ENCODE assay signal across 13 cellular contexts in genomic region chr16:80968386-80969113, GRCh38. TPM values are rescaled to one million over a fixed set of nuclear protein-coding genes. Genes with fewer than 3 reads are reported as not detected.
DNase-seq lines count a peak whose midpoint lies in the region; ATAC-seq, FAIRE-seq and TF ChIP-seq lines count a peak whose summit lies in the region.
"Had no signal": no experiment of that assay in that cellular context is flagged by ENCODE, and none has a peak within 500 bp of the region (broad histone marks: within the 10 kb centered on the region; RNA-seq: fewer than 3 reads in every experiment).

No MANE protein-coding gene starts in this region.

- H3K9me3 ChIP-seq in HepG2 (ENCODE audit: low read length) (no peaks in the 10 kb centered on the region), right cardiac atrium (ENCODE audit: control insufficient read depth, low read length) (no peaks in the 10 kb centered on the region)

- CTCF ChIA-PET in HepG2 (lab: Yijun Ruan, JAX; ENCODE audit: low intra/inter-chr PET ratio, low total read pairs): interaction anchor here (1.4 kb wide), 1 partner anchor 67 kb away, joined by 6 read pairs; the partner anchor contains the start of gene ATMIN
- CTCF ChIA-PET in activated CD4-positive, alpha-beta memory T cell treated with anti-CD3 and anti-CD28 coated beads, Interleukin-2, amount 10 ng/mL, durations not matched to agents 7 days and 5 days (lab: Charles Lee): no interaction called here

- no peak overlapping the region for H2AFZ ChIP-seq in HepG2 (ENCODE audit: low read length)

- peaks cover 12% of the 10 kb centered on the region; the same call in 1 of the 2 replicates for H3K4me1 ChIP-seq in HepG2 (ENCODE audit: insufficient read depth, low read length)
- no peaks in the 10 kb centered on the region for H3K4me1 ChIP-seq in right cardiac atrium (ENCODE audit: control insufficient read depth, insufficient read depth, low read length)

- 0 out of 2 replicates have a peak, but pooled peaks have one; percentile 24 for TF ChIP-seq CTCF in HepG2 (CRISPR knock-in tag; IDR thresholded peaks at IDR 0.05)

- H3K4me1 Mint-ChIP-seq in central memory CD8-positive, alpha-beta T cell: peaks cover 10% of the 10 kb centered on the region
- no peaks in the 10 kb centered on the region for H3K4me1 Mint-ChIP-seq in activated CD4-positive, alpha-beta memory T cell treated with anti-CD3 and anti-CD28 coated beads, Interleukin-2, amount 10 ng/mL, durations not matched to agents 7 days and 5 days
- H3K4me1 Mint-ChIP-seq: mesothelial cell of epicardium had no signal

- H3K36me3 ChIP-seq in HepG2 (replicated peaks in 1 of 2; ENCODE audit: control insufficient read depth in 1 of 2, insufficient read depth in 2 of 2, low read length in 2 of 2): peaks cover 1 to 4% of the 10 kb centered on the region in 2 experiments; a peak in 1 of 5 replicates

- H3K27ac ChIP-seq in HepG2 (ENCODE audit: extremely low read length, insufficient read depth, low read length) (no peak overlapping the region), right cardiac atrium (ENCODE audit: low read length) (no peak overlapping the region)

- TF ChIP-seq POLR2A in HepG2 (IDR thresholded peaks at IDR 0.05; ENCODE audit: insufficient read depth in 1 of 2, low read depth in 2 of 2, low read length in 2 of 2): no peak

- intact Hi-C loops in HepG2 (cut with micrococcal nuclease; ENCODE audit: unreplicated experiment): no loop called here
- intact Hi-C loops in right cardiac atrium (cut with DNase I): no loop called here

- H3K27me3 ChIP-seq in HepG2 (ENCODE audit: control insufficient read depth in 1 of 2, insufficient read depth in 2 of 2, low read length in 2 of 2) (no peaks in the 10 kb centered on the region), right cardiac atrium (ENCODE audit: control insufficient read depth, insufficient read depth) (no peaks in the 10 kb centered on the region)

- H3K9ac ChIP-seq in HepG2 (ENCODE audit: insufficient read depth, low read depth, low read length): no peak overlapping the region

- TF ChIP-seq EP300 in HepG2 (IDR thresholded peaks at IDR 0.05; ENCODE audit: low read depth in 2 of 2, low read length in 2 of 2) (no peak), HepG2 (CRISPR knock-in tag; IDR thresholded peaks at IDR 0.05; ENCODE audit: borderline replicate concordance) (no peak)

- H3K27ac Mint-ChIP-seq in central memory CD8-positive, alpha-beta T cell (ENCODE audit: low read depth): peak overlapping the region; percentile 35
- no peak overlapping the region for H3K27ac Mint-ChIP-seq in activated CD4-positive, alpha-beta memory T cell treated with anti-CD3 and anti-CD28 coated beads, Interleukin-2, amount 10 ng/mL, durations not matched to agents 7 days and 5 days
- H3K27ac Mint-ChIP-seq: activated naive CD8-positive, alpha-beta T cell; mesothelial cell of epicardium had no signal

- H3K27me3 Mint-ChIP-seq in central memory CD8-positive, alpha-beta T cell: no peaks in the 10 kb centered on the region
- H3K27me3 Mint-ChIP-seq in activated CD4-positive, alpha-beta memory T cell treated with anti-CD3 and anti-CD28 coated beads, Interleukin-2, amount 10 ng/mL, durations not matched to agents 7 days and 5 days: no peaks in the 10 kb centered on the region
- H3K27me3 Mint-ChIP-seq: activated naive CD8-positive, alpha-beta T cell had no signal

- TF ChIP-seq RAD21 in HepG2 (CRISPR knock-in tag; IDR thresholded peaks at IDR 0.05): no peak

- no peak overlapping the region for H3K4me3 Mint-ChIP-seq in central memory CD8-positive, alpha-beta T cell
- no peak overlapping the region for H3K4me3 Mint-ChIP-seq in activated CD4-positive, alpha-beta memory T cell treated with anti-CD3 and anti-CD28 coated beads, Interleukin-2, amount 10 ng/mL, durations not matched to agents 7 days and 5 days
- H3K4me3 Mint-ChIP-seq: activated naive CD8-positive, alpha-beta T cell; mesothelial cell of epicardium had no signal

- in situ Hi-C loops in HepG2 (cut with HindIII; ENCODE audit: extremely low pct_ligation_motif_present, low pct_unique_long_range_greater_than_20kb): no loop called here

- no peak overlapping the region for H3K4me2 ChIP-seq in HepG2 (ENCODE audit: low read depth, low read length)

- no peak for FAIRE-seq in HepG2 (lab: Jason Lieb, UNC)
- FAIRE-seq: colon, GM12891 had no signal

- no peaks in the 10 kb centered on the region for H4K20me1 ChIP-seq in HepG2 (ENCODE audit: insufficient read depth, low read length)

- DNase-seq in AG08395 (ENCODE audit: low spot score) (peak; percentile 21), LoVo (ENCODE audit: low spot score) (peak; percentile 54), HepG2 (ENCODE audit: low spot score) (no peak), right cardiac atrium (no peak), anterior cingulate cortex (lab: John Stamatoyannopoulos, UW) (no peak)
- no peak for DNase-seq in central memory CD8-positive, alpha-beta T cell (ENCODE audit: low spot score in 2 of 2)
- DNase-seq in activated CD4-positive, alpha-beta memory T cell treated with anti-CD3 and anti-CD28 coated beads, Interleukin-2, amount 10 ng/mL, durations not matched to agents 7 days and 5 days: no peak
- DNase-seq in stimulated activated CD4-positive, alpha-beta T cell treated with anti-CD3 and anti-CD28 coated beads, Interleukin-4, amount 100 ng/mL, for 1 hour: no peak
- DNase-seq: NCI-H1105 had no signal

- H3K79me2 ChIP-seq in HepG2 (ENCODE audit: insufficient read depth, low read length): no peaks in the 10 kb centered on the region

- BruUV-seq in HepG2 (replicated peaks; lab: Mats Ljungman, UMichigan): no TSS peak

- 79% methylated on average over 4 of the region's 4 CpGs for WGBS in HepG2 (ENCODE audit: low lambda C conversion rate)
- WGBS in right cardiac atrium: 89% methylated on average over 4 of the region's 4 CpGs

- H3K9me3 Mint-ChIP-seq in central memory CD8-positive, alpha-beta T cell: no peaks in the 10 kb centered on the region
- H3K9me3 Mint-ChIP-seq in activated CD4-positive, alpha-beta memory T cell treated with anti-CD3 and anti-CD28 coated beads, Interleukin-2, amount 10 ng/mL, durations not matched to agents 7 days and 5 days: peaks cover 3% of the 10 kb centered on the region
- H3K9me3 Mint-ChIP-seq: mesothelial cell of epicardium had no signal

- no peak for ATAC-seq in central memory CD8-positive, alpha-beta T cell (replicated peaks; ENCODE audit: extremely low read depth, poor library complexity, severe bottlenecking)
- ATAC-seq in HepG2 (peak; percentile 76), right cardiac atrium (no peak)

- POLR2A ChIA-PET in HepG2 (lab: Yijun Ruan, JAX): no interaction called here
- POLR2A ChIA-PET in activated CD4-positive, alpha-beta memory T cell treated with anti-CD3 and anti-CD28 coated beads, Interleukin-2, amount 10 ng/mL, durations not matched to agents 7 days and 5 days (lab: Charles Lee): no interaction called here

- no peaks in the 10 kb centered on the region for H3K36me3 Mint-ChIP-seq in central memory CD8-positive, alpha-beta T cell (ENCODE audit: insufficient read depth)
- peaks cover 22% of the 10 kb centered on the region for H3K36me3 Mint-ChIP-seq in activated CD4-positive, alpha-beta memory T cell treated with anti-CD3 and anti-CD28 coated beads, Interleukin-2, amount 10 ng/mL, durations not matched to agents 7 days and 5 days (ENCODE audit: low read depth)

- H3K4me3 ChIP-seq in HepG2 (replicated peaks in 1 of 3; ENCODE audit: insufficient read depth in 1 of 3, low read depth in 2 of 3, low read length in 3 of 3) (no peak overlapping the region), right cardiac atrium (ENCODE audit: low read length) (no peak overlapping the region)

RNA-seq across cellular contexts. Expression of gene CMC2, which starts 38.1 kb away (rescaled TPM):
- total RNA-seq in HepG2 (2016; rRNA removed; fragmentation: Illumina TruSeq; extraction: Trizol) (129 and 147 TPM in 2 replicates), right cardiac atrium (100 to 1,000 TPM; 117 to 127 (median 125) TPM)
- total RNA-seq in HepG2 (2016; cell fraction: cytosol; rRNA removed; fragmentation: Illumina TruSeq; extraction: Trizol; ENCODE audit: low read depth): 111 and 171 TPM in 2 replicates
- total RNA-seq in HepG2 (2016; cell fraction: insoluble cytoplasmic fraction; rRNA removed; fragmentation: Illumina TruSeq; extraction: Trizol): 118 and 155 TPM in 2 replicates
- total RNA-seq in HepG2 (2016; cell fraction: membrane; rRNA removed; fragmentation: Illumina TruSeq; extraction: Trizol): 132 and 180 TPM in 2 replicates
- total RNA-seq in HepG2 (2016; cell fraction: nucleus; rRNA removed; fragmentation: Illumina TruSeq; extraction: Trizol): 49.2 and 54.6 TPM in 2 replicates
- polyA plus RNA-seq in HepG2 (2011; rRNA removed) (92.1 and 116 TPM in 2 replicates), right cardiac atrium (342 TPM)
- polyA plus RNA-seq in HepG2 (2011; cell fraction: cytosol; rRNA removed): 134 and 148 TPM in 2 replicates
- 22.2 and 24.5 TPM in 2 replicates for polyA plus RNA-seq in HepG2 (2011; cell fraction: nucleus; rRNA removed)
- polyA plus RNA-seq in HepG2 (2012): 81.8 and 85.6 TPM in 2 replicates
- polyA plus RNA-seq in HepG2 (2016; cell fraction: cytosol; fragmentation: Illumina TruSeq; extraction: Trizol; ENCODE audit: low read depth): 157 and 235 TPM in 2 replicates
- 172 and 176 TPM in 2 replicates for polyA plus RNA-seq in HepG2 (2016; cell fraction: insoluble cytoplasmic fraction; fragmentation: Illumina TruSeq; extraction: Trizol; ENCODE audit: low read depth)
- 133 and 179 TPM in 2 replicates for polyA plus RNA-seq in HepG2 (2016; cell fraction: membrane; fragmentation: Illumina TruSeq; extraction: Trizol; ENCODE audit: low read depth)
- 86.6 and 97.5 TPM in 2 replicates for polyA plus RNA-seq in HepG2 (2016; cell fraction: nucleus; fragmentation: Illumina TruSeq; extraction: Trizol; ENCODE audit: insufficient read depth, low read depth)
- polyA minus RNA-seq in HepG2 (2011; rRNA and poly(A)+ RNA removed; ENCODE audit: low replicate concordance): 70.9 and 71.9 TPM in 2 replicates
- polyA minus RNA-seq in HepG2 (2011; cell fraction: cytosol; rRNA and poly(A)+ RNA removed): 19.8 and 22.3 TPM in 2 replicates
- polyA minus RNA-seq in HepG2 (2011; cell fraction: nucleus; rRNA and poly(A)+ RNA removed): 35.4 and 68.6 TPM in 2 replicates
- total RNA-seq in activated CD4-positive, alpha-beta memory T cell treated with anti-CD3 and anti-CD28 coated beads, Interleukin-2, amount 10 ng/mL, durations not matched to agents 7 days and 5 days: 10 to 100 TPM; 90.7 to 99.9 TPM

RNA-seq across cellular contexts. Expression of gene CENPN, which starts 38.5 kb away (rescaled TPM):
- total RNA-seq in HepG2 (2016; rRNA removed; fragmentation: Illumina TruSeq; extraction: Trizol) (129 and 193 TPM in 2 replicates), right cardiac atrium (10 to 100 TPM in 1 of 4 donors, 1 to 10 TPM in 3; 6.4 to 11.8 (median 7.9) TPM)
- 98.3 and 119 TPM in 2 replicates for total RNA-seq in HepG2 (2016; cell fraction: cytosol; rRNA removed; fragmentation: Illumina TruSeq; extraction: Trizol; ENCODE audit: low read depth)
- 133 and 185 TPM in 2 replicates for total RNA-seq in HepG2 (2016; cell fraction: insoluble cytoplasmic fraction; rRNA removed; fragmentation: Illumina TruSeq; extraction: Trizol)
- 180 and 185 TPM in 2 replicates for total RNA-seq in HepG2 (2016; cell fraction: membrane; rRNA removed; fragmentation: Illumina TruSeq; extraction: Trizol)
- total RNA-seq in HepG2 (2016; cell fraction: nucleus; rRNA removed; fragmentation: Illumina TruSeq; extraction: Trizol): 46.2 and 59.6 TPM in 2 replicates
- polyA plus RNA-seq in HepG2 (2011; rRNA removed) (17.3 and 29.7 TPM in 2 replicates), right cardiac atrium (4.9 TPM)
- 15.2 and 17.8 TPM in 2 replicates for polyA plus RNA-seq in HepG2 (2011; cell fraction: cytosol; rRNA removed)
- polyA plus RNA-seq in HepG2 (2011; cell fraction: nucleus; rRNA removed): 8.3 and 10.1 TPM in 2 replicates
- polyA plus RNA-seq in HepG2 (2012): 46.5 and 70.0 TPM in 2 replicates
- 113 and 120 TPM in 2 replicates for polyA plus RNA-seq in HepG2 (2016; cell fraction: cytosol; fragmentation: Illumina TruSeq; extraction: Trizol; ENCODE audit: low read depth)
- 123 and 135 TPM in 2 replicates for polyA plus RNA-seq in HepG2 (2016; cell fraction: insoluble cytoplasmic fraction; fragmentation: Illumina TruSeq; extraction: Trizol; ENCODE audit: low read depth)
- 123 and 146 TPM in 2 replicates for polyA plus RNA-seq in HepG2 (2016; cell fraction: membrane; fragmentation: Illumina TruSeq; extraction: Trizol; ENCODE audit: low read depth)
- polyA plus RNA-seq in HepG2 (2016; cell fraction: nucleus; fragmentation: Illumina TruSeq; extraction: Trizol; ENCODE audit: insufficient read depth, low read depth): 40.0 and 50.9 TPM in 2 replicates
- 17.1 and 164 TPM in 2 replicates for polyA minus RNA-seq in HepG2 (2011; rRNA and poly(A)+ RNA removed; ENCODE audit: low replicate concordance)
- polyA minus RNA-seq in HepG2 (2011; cell fraction: cytosol; rRNA and poly(A)+ RNA removed): 14.1 and 16.1 TPM in 2 replicates
- 17.9 and 25.4 TPM in 2 replicates for polyA minus RNA-seq in HepG2 (2011; cell fraction: nucleus; rRNA and poly(A)+ RNA removed)
- total RNA-seq in activated CD4-positive, alpha-beta memory T cell treated with anti-CD3 and anti-CD28 coated beads, Interleukin-2, amount 10 ng/mL, durations not matched to agents 7 days and 5 days: 10 to 100 TPM; 62.2 to 66.9 TPM

Comparison
In these comparisons a context has a peak if more than half of its experiments do, and no peak if none do; other contexts are left out.
1. DNase-seq: peak in AG08395 (single experiment) and LoVo (single experiment); none in central memory CD8-positive, alpha-beta T cell (0 of 2), HepG2 (single experiment), right cardiac atrium (0 of 3), activated CD4-positive, alpha-beta memory T cell treated with anti-CD3 and anti-CD28 coated beads, Interleukin-2, amount 10 ng/mL, durations not matched to agents 7 days and 5 days (single experiment), anterior cingulate cortex (0 of 58) and stimulated activated CD4-positive, alpha-beta T cell treated with anti-CD3 and anti-CD28 coated beads, Interleukin-4, amount 100 ng/mL, for 1 hour (single experiment).